ENCODE assay signal across 2 cellular contexts in the genomic region with DNA sequence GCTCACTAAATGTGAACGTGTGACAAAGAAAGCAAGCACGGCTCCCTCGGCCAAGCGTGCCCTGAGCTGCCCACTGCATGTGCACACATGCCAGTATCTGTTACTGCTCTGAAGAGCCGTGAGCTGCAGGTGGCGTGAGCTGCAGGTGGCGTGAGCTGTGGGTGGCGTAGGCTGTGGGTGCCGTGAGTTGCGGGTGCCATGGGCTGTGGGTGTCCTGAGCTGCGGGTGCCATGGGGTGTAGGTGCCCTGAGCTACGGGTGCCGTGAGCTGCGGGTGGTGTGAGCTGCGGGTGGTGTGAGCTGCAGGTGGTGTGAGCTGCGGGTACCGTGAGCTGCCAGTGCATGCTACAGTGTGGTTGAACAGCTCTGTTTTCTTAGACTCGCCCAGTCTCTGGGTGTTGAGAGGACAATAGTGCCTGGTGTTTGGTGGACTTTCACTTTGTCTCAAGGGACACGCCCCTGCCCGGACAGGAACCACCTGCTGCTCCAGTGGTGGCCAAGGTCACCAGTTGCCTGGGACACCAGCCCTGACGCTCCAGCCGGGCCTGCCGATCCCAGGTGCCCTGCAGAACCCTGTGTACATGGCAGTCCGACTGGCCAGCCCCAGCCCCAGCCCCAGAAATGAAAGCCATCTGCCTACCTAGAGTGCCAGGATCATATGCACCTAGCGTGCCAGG.
A peak's percentile ranks its signal among the peaks of the same experiment; 100 is the strongest.
TF ChIP-seq lines count a peak whose summit lies in the region.

No MANE protein-coding gene starts in this region.

TF ChIP-seq in A549, 52 proteins besides CTCF, POLR2A, EP300 and RAD21:
- no peak for TF ChIP-seq FOSB (CRISPR knock-in tag; IDR thresholded peaks at IDR 0.05)
- TF ChIP-seq ESRRA (IDR thresholded peaks at IDR 0.05; ENCODE audit: borderline replicate concordance, low read length), result no peak
- no peak for TF ChIP-seq HOXB13 (CRISPR knock-in tag; IDR thresholded peaks at IDR 0.05; ENCODE audit: low read depth)
- TF ChIP-seq, protein P1, sequence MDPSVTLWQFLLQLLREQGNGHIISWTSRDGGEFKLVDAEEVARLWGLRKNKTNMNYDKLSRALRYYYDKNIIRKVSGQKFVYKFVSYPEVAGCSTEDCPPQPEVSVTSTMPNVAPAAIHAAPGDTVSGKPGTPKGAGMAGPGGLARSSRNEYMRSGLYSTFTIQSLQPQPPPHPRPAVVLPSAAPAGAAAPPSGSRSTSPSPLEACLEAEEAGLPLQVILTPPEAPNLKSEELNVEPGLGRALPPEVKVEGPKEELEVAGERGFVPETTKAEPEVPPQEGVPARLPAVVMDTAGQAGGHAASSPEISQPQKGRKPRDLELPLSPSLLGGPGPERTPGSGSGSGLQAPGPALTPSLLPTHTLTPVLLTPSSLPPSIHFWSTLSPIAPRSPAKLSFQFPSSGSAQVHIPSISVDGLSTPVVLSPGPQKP (IDR thresholded peaks at IDR 0.05; ENCODE audit: low read depth, low read length), result no peak
- no peak for TF ChIP-seq HEYL (CRISPR knock-in tag; IDR thresholded peaks at IDR 0.05)
- TF ChIP-seq NPAS2 (CRISPR knock-in tag; IDR thresholded peaks at IDR 0.05; ENCODE audit: borderline replicate concordance), result no peak
- TF ChIP-seq ZFP36 (IDR thresholded peaks at IDR 0.05; ENCODE audit: borderline replicate concordance, partially characterized antibody), result no peak
- TF ChIP-seq HDAC2 (IDR thresholded peaks at IDR 0.05), result no peak
- TF ChIP-seq, protein P2, sequence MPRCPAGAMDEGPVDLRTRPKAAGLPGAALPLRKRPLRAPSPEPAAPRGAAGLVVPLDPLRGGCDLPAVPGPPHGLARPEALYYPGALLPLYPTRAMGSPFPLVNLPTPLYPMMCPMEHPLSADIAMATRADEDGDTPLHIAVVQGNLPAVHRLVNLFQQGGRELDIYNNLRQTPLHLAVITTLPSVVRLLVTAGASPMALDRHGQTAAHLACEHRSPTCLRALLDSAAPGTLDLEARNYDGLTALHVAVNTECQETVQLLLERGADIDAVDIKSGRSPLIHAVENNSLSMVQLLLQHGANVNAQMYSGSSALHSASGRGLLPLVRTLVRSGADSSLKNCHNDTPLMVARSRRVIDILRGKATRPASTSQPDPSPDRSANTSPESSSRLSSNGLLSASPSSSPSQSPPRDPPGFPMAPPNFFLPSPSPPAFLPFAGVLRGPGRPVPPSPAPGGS (IDR thresholded peaks at IDR 0.05), result no peak
- no peak for TF ChIP-seq RFX5 (IDR thresholded peaks at IDR 0.05)
- TF ChIP-seq TP53 (CRISPR knock-in tag; IDR thresholded peaks at IDR 0.05), result no peak
- TF ChIP-seq, protein P3, sequence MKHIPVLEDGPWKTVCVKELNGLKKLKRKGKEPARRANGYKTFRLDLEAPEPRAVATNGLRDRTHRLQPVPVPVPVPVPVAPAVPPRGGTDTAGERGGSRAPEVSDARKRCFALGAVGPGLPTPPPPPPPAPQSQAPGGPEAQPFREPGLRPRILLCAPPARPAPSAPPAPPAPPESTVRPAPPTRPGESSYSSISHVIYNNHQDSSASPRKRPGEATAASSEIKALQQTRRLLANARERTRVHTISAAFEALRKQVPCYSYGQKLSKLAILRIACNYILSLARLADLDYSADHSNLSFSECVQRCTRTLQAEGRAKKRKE (CRISPR knock-in tag; IDR thresholded peaks at IDR 0.05; ENCODE audit: low read depth), result no peak
- no peak for TF ChIP-seq RARB (CRISPR knock-in tag; IDR thresholded peaks at IDR 0.05)

TF ChIP-seq in HepG2, 621 proteins besides CTCF, POLR2A, EP300 and RAD21 (continues in another document):
- TF ChIP-seq RXRB (CRISPR knock-in tag; IDR thresholded peaks at IDR 0.05; ENCODE audit: borderline replicate concordance) (peak; percentile 74; the same call in 1 of the 2 replicates), SNRNP70 (IDR thresholded peaks at IDR 0.05; ENCODE audit: low read depth, low read length) (no peak), MAZ (IDR thresholded peaks at IDR 0.05; ENCODE audit: borderline replicate concordance, low read depth, low read length) (no peak), MAZ (CRISPR knock-in tag; IDR thresholded peaks at IDR 0.05; ENCODE audit: low read depth) (peak; percentile 37; the same call in 1 of the 2 replicates), KLF16 (CRISPR knock-in tag; IDR thresholded peaks at IDR 0.05) (peak in 1 of 2 experiments; percentile 76; a peak in 2 of 4 replicates), HNRNPUL1 (IDR thresholded peaks at IDR 0.05; ENCODE audit: low read depth, low read length) (no peak), JDP2 (CRISPR knock-in tag; IDR thresholded peaks at IDR 0.05; ENCODE audit: borderline replicate concordance) (no peak), PHF8 (CRISPR knock-in tag; IDR thresholded peaks at IDR 0.05) (peak; percentile 31; the same call in 1 of the 2 replicates), TBX3 (IDR thresholded peaks at IDR 0.05; ENCODE audit: borderline replicate concordance) (peak; percentile 39; the same call in 1 of the 2 replicates), HDAC1 (CRISPR knock-in tag; IDR thresholded peaks at IDR 0.05) (peak; percentile 57), ZFAT (CRISPR knock-in tag; conservative IDR thresholded peaks at IDR 0.05) (no peak), JUND (CRISPR knock-in tag; IDR thresholded peaks at IDR 0.05) (0 out of 2 replicates have a peak, but pooled peaks have one; percentile 56), NRL (CRISPR knock-in tag; IDR thresholded peaks at IDR 0.05; ENCODE audit: borderline replicate concordance) (peak; percentile 76; the same call in 1 of the 2 replicates), SMYD3 (CRISPR knock-in tag; IDR thresholded peaks at IDR 0.05) (no peak), EHMT2 (IDR thresholded peaks at IDR 0.05; ENCODE audit: borderline replicate concordance, low read depth, low read length) (no peak), MED1 (CRISPR knock-in tag; IDR thresholded peaks at IDR 0.05) (peak; percentile 13; the same call in 1 of the 2 replicates), FOXC1 (CRISPR knock-in tag; IDR thresholded peaks at IDR 0.05; ENCODE audit: borderline replicate concordance) (no peak), XRCC5 (optimal IDR thresholded peaks at IDR 0.05; ENCODE audit: low read length) (no peak), MTF2 (CRISPR knock-in tag; IDR thresholded peaks at IDR 0.05; ENCODE audit: borderline replicate concordance) (no peak), ZNF775 (CRISPR knock-in tag; IDR thresholded peaks at IDR 0.05; ENCODE audit: borderline replicate concordance) (no peak), HNRNPK (IDR thresholded peaks at IDR 0.05; ENCODE audit: low read depth, low read length, poor library complexity, severe bottlenecking) (no peak), TARDBP (CRISPR knock-in tag; IDR thresholded peaks at IDR 0.05) (peak; percentile 35; the same call in 1 of the 2 replicates), KDM6A (CRISPR knock-in tag; IDR thresholded peaks at IDR 0.05; ENCODE audit: low read depth) (no peak), FOXK1 (CRISPR knock-in tag; IDR thresholded peaks at IDR 0.05; ENCODE audit: borderline replicate concordance, low read depth) (peak; percentile 42; the same call in 1 of the 2 replicates), CCDC6 (CRISPR knock-in tag; IDR thresholded peaks at IDR 0.05) (no peak; the same call in 1 of the 2 replicates), RORA (CRISPR knock-in tag; IDR thresholded peaks at IDR 0.05) (no peak), FOXJ3 (CRISPR knock-in tag; IDR thresholded peaks at IDR 0.05; ENCODE audit: borderline replicate concordance) (no peak), ZFP37 (CRISPR knock-in tag; IDR thresholded peaks at IDR 0.05; ENCODE audit: borderline replicate concordance) (no peak)
- TF ChIP-seq, protein P4, sequence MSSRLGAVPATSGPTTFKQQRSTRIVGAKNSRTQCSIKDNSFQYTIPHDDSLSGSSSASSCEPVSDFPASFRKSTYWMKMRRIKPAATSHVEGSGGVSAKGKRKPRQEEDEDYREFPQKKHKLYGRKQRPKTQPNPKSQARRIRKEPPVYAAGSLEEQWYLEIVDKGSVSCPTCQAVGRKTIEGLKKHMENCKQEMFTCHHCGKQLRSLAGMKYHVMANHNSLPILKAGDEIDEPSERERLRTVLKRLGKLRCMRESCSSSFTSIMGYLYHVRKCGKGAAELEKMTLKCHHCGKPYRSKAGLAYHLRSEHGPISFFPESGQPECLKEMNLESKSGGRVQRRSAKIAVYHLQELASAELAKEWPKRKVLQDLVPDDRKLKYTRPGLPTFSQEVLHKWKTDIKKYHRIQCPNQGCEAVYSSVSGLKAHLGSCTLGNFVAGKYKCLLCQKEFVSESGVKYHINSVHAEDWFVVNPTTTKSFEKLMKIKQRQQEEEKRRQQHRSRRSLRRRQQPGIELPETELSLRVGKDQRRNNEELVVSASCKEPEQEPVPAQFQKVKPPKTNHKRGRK (CRISPR knock-in tag; IDR thresholded peaks at IDR 0.05), result no peak
- TF ChIP-seq, protein P5, sequence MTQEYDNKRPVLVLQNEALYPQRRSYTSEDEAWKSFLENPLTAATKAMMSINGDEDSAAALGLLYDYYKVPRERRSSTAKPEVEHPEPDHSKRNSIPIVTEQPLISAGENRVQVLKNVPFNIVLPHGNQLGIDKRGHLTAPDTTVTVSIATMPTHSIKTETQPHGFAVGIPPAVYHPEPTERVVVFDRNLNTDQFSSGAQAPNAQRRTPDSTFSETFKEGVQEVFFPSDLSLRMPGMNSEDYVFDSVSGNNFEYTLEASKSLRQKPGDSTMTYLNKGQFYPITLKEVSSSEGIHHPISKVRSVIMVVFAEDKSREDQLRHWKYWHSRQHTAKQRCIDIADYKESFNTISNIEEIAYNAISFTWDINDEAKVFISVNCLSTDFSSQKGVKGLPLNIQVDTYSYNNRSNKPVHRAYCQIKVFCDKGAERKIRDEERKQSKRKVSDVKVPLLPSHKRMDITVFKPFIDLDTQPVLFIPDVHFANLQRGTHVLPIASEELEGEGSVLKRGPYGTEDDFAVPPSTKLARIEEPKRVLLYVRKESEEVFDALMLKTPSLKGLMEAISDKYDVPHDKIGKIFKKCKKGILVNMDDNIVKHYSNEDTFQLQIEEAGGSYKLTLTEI (CRISPR knock-in tag; conservative IDR thresholded peaks at IDR 0.05), result no peak
- TF ChIP-seq, protein P6, sequence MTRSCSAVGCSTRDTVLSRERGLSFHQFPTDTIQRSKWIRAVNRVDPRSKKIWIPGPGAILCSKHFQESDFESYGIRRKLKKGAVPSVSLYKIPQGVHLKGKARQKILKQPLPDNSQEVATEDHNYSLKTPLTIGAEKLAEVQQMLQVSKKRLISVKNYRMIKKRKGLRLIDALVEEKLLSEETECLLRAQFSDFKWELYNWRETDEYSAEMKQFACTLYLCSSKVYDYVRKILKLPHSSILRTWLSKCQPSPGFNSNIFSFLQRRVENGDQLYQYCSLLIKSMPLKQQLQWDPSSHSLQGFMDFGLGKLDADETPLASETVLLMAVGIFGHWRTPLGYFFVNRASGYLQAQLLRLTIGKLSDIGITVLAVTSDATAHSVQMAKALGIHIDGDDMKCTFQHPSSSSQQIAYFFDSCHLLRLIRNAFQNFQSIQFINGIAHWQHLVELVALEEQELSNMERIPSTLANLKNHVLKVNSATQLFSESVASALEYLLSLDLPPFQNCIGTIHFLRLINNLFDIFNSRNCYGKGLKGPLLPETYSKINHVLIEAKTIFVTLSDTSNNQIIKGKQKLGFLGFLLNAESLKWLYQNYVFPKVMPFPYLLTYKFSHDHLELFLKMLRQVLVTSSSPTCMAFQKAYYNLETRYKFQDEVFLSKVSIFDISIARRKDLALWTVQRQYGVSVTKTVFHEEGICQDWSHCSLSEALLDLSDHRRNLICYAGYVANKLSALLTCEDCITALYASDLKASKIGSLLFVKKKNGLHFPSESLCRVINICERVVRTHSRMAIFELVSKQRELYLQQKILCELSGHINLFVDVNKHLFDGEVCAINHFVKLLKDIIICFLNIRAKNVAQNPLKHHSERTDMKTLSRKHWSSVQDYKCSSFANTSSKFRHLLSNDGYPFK (CRISPR knock-in tag; IDR thresholded peaks at IDR 0.05; ENCODE audit: borderline replicate concordance), result no peak
- TF ChIP-seq, protein P7, sequence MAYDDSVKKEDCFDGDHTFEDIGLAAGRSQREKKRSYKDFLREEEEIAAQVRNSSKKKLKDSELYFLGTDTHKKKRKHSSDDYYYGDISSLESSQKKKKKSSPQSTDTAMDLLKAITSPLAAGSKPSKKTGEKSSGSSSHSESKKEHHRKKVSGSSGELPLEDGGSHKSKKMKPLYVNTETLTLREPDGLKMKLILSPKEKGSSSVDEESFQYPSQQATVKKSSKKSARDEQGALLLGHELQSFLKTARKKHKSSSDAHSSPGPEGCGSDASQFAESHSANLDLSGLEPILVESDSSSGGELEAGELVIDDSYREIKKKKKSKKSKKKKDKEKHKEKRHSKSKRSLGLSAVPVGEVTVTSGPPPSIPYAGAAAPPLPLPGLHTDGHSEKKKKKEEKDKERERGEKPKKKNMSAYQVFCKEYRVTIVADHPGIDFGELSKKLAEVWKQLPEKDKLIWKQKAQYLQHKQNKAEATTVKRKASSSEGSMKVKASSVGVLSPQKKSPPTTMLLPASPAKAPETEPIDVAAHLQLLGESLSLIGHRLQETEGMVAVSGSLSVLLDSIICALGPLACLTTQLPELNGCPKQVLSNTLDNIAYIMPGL (CRISPR knock-in tag; IDR thresholded peaks at IDR 0.05; ENCODE audit: borderline replicate concordance in 1 of 2, low read depth in 1 of 2), result no peak
- TF ChIP-seq, protein P8, sequence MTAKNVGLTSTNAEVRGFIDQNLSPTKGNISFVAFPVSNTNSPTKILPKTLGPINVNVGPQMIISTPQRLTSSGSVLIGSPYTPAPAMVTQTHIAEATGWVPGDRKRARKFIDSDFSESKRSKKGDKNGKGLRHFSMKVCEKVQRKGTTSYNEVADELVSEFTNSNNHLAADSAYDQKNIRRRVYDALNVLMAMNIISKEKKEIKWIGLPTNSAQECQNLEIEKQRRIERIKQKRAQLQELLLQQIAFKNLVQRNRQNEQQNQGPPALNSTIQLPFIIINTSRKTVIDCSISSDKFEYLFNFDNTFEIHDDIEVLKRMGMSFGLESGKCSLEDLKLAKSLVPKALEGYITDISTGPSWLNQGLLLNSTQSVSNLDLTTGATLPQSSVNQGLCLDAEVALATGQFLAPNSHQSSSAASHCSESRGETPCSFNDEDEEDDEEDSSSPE (CRISPR knock-in tag; IDR thresholded peaks at IDR 0.05), result no peak
- TF ChIP-seq, protein P9, sequence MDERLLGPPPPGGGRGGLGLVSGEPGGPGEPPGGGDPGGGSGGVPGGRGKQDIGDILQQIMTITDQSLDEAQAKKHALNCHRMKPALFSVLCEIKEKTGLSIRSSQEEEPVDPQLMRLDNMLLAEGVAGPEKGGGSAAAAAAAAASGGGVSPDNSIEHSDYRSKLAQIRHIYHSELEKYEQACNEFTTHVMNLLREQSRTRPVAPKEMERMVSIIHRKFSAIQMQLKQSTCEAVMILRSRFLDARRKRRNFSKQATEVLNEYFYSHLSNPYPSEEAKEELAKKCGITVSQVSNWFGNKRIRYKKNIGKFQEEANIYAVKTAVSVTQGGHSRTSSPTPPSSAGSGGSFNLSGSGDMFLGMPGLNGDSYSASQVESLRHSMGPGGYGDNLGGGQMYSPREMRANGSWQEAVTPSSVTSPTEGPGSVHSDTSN (CRISPR knock-in tag; IDR thresholded peaks at IDR 0.05), result no peak
- TF ChIP-seq, protein P10, sequence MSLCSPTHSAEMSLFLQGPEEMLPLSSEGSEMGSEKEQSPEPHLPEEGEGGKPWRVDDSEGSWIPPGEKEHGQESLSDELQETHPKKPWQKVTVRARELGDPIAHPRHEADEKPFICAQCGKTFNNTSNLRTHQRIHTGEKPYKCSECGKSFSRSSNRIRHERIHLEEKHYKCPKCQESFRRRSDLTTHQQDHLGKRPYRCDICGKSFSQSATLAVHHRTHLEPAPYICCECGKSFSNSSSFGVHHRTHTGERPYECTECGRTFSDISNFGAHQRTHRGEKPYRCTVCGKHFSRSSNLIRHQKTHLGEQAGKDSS (CRISPR knock-in tag; IDR thresholded peaks at IDR 0.05; ENCODE audit: borderline replicate concordance, low read depth), result peak; percentile 86
- TF ChIP-seq, protein P11, sequence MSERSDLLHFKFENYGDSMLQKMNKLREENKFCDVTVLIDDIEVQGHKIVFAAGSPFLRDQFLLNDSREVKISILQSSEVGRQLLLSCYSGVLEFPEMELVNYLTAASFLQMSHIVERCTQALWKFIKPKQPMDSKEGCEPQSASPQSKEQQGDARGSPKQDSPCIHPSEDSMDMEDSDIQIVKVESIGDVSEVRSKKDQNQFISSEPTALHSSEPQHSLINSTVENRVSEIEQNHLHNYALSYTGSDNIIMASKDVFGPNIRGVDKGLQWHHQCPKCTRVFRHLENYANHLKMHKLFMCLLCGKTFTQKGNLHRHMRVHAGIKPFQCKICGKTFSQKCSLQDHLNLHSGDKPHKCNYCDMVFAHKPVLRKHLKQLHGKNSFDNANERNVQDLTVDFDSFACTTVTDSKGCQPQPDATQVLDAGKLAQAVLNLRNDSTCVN (CRISPR knock-in tag; IDR thresholded peaks at IDR 0.05; ENCODE audit: borderline replicate concordance), result no peak
